Comparison of ENCODE assay signal across 17 cellular contexts in genomic region chr1:102891868-102892625, GRCh38.
DNase-seq lines count a peak whose midpoint lies in the region; ATAC-seq, FAIRE-seq and TF ChIP-seq lines count a peak whose summit lies in the region.
"Had no signal": no experiment of that assay in that cellular context is flagged by ENCODE, and none has a peak within 500 bp of the region (broad histone marks: within the 10 kb centered on the region; RNA-seq: fewer than 3 reads in every experiment).

No MANE protein-coding gene starts in this region.

- 49% methylated on average over 4 of the region's 4 CpGs for WGBS in A549 (ENCODE audit: missing lambda C conversion rate)
- WGBS in prostate gland, result 85% methylated on average over 4 of the region's 4 CpGs

- FAIRE-seq in A549 (lab: Jason Lieb, UNC), result no peak
- FAIRE-seq: GM19239 had no signal

- in situ Hi-C loops in astrocyte of the spinal cord (cut with HindIII; ENCODE audit: low sequenced_read_pairs), result no loop called here

- peak in 1 of 2 experiments; percentile 11 for DNase-seq in A549 (ENCODE audit: low read depth in 1 of 2, low spot score in 1 of 2)
- DNase-seq in HS-5 (ENCODE audit: low read depth), result peak; percentile 81
- DNase-seq in astrocyte of the spinal cord (ENCODE audit: low read depth, low spot score), result peak; percentile 81
- DNase-seq in hepatic stellate cell (ENCODE audit: low spot score), result peak; percentile 1
- DNase-seq in amygdala (lab: John Stamatoyannopoulos, UW), result no peak
- no peak for DNase-seq in DMS 273 treated with DMSO at 0.1 percent for 48 hours (lab: John Stamatoyannopoulos, UW)
- DNase-seq in CD14-positive monocyte (ENCODE audit: low spot score), result no peak
- no peak for DNase-seq in prostate gland (ENCODE audit: low spot score)
- DNase-seq: activated CD4-positive, CD25-positive, alpha-beta regulatory T cell; DMS79 treated with DMSO at 0.1 percent for 48 hours; left ventricle myocardium superior; NCI-H2171 treated with DMSO at 0.1 percent for 48 hours; stimulated activated CD4-positive, alpha-beta T cell treated with anti-CD3 and anti-CD28 coated beads, Interleukin-12 subunit alpha, Interleukin-12 subunit beta, amount 100 ng/mL, for 4 hours; tibial artery had no signal

- ATAC-seq in A549, result peak; percentile 64 to 81; a peak in 5 of 6 replicates
- ATAC-seq: GM23338, left ventricle myocardium superior had no signal

- POLR2A ChIA-PET in A549 (lab: Yijun Ruan, JAX), result no interaction called here

- no peak overlapping the region for H3K27ac Mint-ChIP-seq in CD14-positive monocyte
- H3K27ac Mint-ChIP-seq: activated naive CD8-positive, alpha-beta T cell; GM23338 had no signal

- H3K27me3 ChIP-seq in prostate gland (replicated peaks; ENCODE audit: insufficient read depth), result no peaks in the 10 kb centered on the region
- H3K27me3 ChIP-seq: tibial artery had no signal

- peaks cover 0 to 2% (median 0%) of the 10 kb centered on the region in 7 donors for H3K9me3 Mint-ChIP-seq in CD14-positive monocyte
- H3K9me3 Mint-ChIP-seq: GM23338 had no signal

- TF ChIP-seq EP300 in A549 (IDR thresholded peaks at IDR 0.05), result no peak

- H3K9me3 ChIP-seq in A549 (no peaks in the 10 kb centered on the region), prostate gland (no peaks in the 10 kb centered on the region)
- H3K9me3 ChIP-seq: tibial artery had no signal

- H3K27me3 Mint-ChIP-seq in CD14-positive monocyte (ENCODE audit: low read depth in 3 of 3), result no peaks in the 10 kb centered on the region
- H3K27me3 Mint-ChIP-seq: activated naive CD8-positive, alpha-beta T cell had no signal

- intact Hi-C loops in CD14-positive monocyte (cut with micrococcal nuclease), result no loop called here
- intact Hi-C loops in prostate gland (cut with DNase I), result no loop called here

- TF ChIP-seq RAD21 in A549 (conservative IDR thresholded peaks at IDR 0.05 in 1 of 2, IDR thresholded peaks at IDR 0.05 in 1 of 2), result no peak

- CTCF ChIA-PET in A549 (lab: Yijun Ruan, JAX), result no interaction called here

- no peaks in the 10 kb centered on the region for H3K4me1 Mint-ChIP-seq in CD14-positive monocyte
- H3K4me1 Mint-ChIP-seq: GM23338 had no signal

- TF ChIP-seq CTCF in A549 (IDR thresholded peaks at IDR 0.05), result no peak
- TF ChIP-seq CTCF in astrocyte of the spinal cord (IDR thresholded peaks at IDR 0.05; ENCODE audit: low read depth, low read length), result no peak
- no peak for TF ChIP-seq CTCF in CD14-positive monocyte (IDR thresholded peaks at IDR 0.05)
- TF ChIP-seq CTCF in prostate gland (IDR thresholded peaks at IDR 0.05), result no peak

- TF ChIP-seq POLR2A in A549 (IDR thresholded peaks at IDR 0.05; ENCODE audit: low read length), result no peak
- no peak for TF ChIP-seq POLR2A in prostate gland (IDR thresholded peaks at IDR 0.05)

- H3K4me3 ChIP-seq in A549 (no peak overlapping the region), astrocyte of the spinal cord (ENCODE audit: low read depth, low read length) (no peak overlapping the region), prostate gland (no peak overlapping the region)
- H3K4me3 ChIP-seq: GM23338, tibial artery had no signal

- no peaks in the 10 kb centered on the region for H3K36me3 Mint-ChIP-seq in CD14-positive monocyte
- H3K36me3 Mint-ChIP-seq: activated naive CD8-positive, alpha-beta T cell had no signal

- H3K4me1 ChIP-seq in A549 (peaks cover 30% of the 10 kb centered on the region), prostate gland (replicated peaks) (no peaks in the 10 kb centered on the region)

- no peak overlapping the region for H3K4me3 Mint-ChIP-seq in CD14-positive monocyte
- H3K4me3 Mint-ChIP-seq: activated naive CD8-positive, alpha-beta T cell; GM23338 had no signal

- H3K36me3 ChIP-seq in prostate gland, result no peaks in the 10 kb centered on the region
- H3K36me3 ChIP-seq: tibial artery had no signal

- H3K4me2 ChIP-seq in A549, result peak overlapping the region; percentile 43
- H3K4me2 ChIP-seq: GM23338 had no signal

- H3K27ac ChIP-seq in A549 (peak overlapping the region; percentile 9 to 38; a peak in 4 of 6 replicates), prostate gland (no peak overlapping the region)
- H3K27ac ChIP-seq: tibial artery had no signal

TF ChIP-seq in A549, 52 proteins besides CTCF, POLR2A, EP300 and RAD21:
- TF ChIP-seq JUNB (IDR thresholded peaks at IDR 0.05) (peak; percentile 16; the same call in 1 of the 2 replicates), FOSL2 (IDR thresholded peaks at IDR 0.05) (no peak), FOSL2 (CRISPR knock-in tag; IDR thresholded peaks at IDR 0.05) (peak; percentile 62; the same call in 1 of the 2 replicates), CHD2 (IDR thresholded peaks at IDR 0.05; ENCODE audit: low read length, partially characterized antibody) (no peak)
TF ChIP-seq in A549: peak in this region for 2.

Comparison
In these comparisons a context has a peak if more than half of its experiments do, and no peak if none do; other contexts are left out.
1. DNase-seq: peak in HS-5 (single experiment), astrocyte of the spinal cord (single experiment) and hepatic stellate cell (single experiment); none in amygdala (0 of 56), DMS 273 treated with DMSO at 0.1 percent for 48 hours (single experiment), CD14-positive monocyte (single experiment) and prostate gland (single experiment).
2. H3K27ac ChIP-seq: peak in A549 (2 of 2); none in prostate gland (0 of 2).